ENCODE assay signal across 1 cellular context in genomic region chr17:2034806-2035548, GRCh38.
TF ChIP-seq lines count a peak whose summit lies in the region.

No MANE protein-coding gene starts in this region.

TF ChIP-seq in IMR-90, 13 proteins besides CTCF, POLR2A, EP300 and RAD21:
- no peak for TF ChIP-seq NFE2L2 (IDR thresholded peaks at IDR 0.05; ENCODE audit: low read depth, low read length)
- TF ChIP-seq BHLHE40 (IDR thresholded peaks at IDR 0.05; ENCODE audit: low read depth, low read length), result no peak
- TF ChIP-seq FOS (IDR thresholded peaks at IDR 0.05; ENCODE audit: low read depth, low read length), result no peak
- no peak for TF ChIP-seq CEBPB (IDR thresholded peaks at IDR 0.05; ENCODE audit: low read depth, low read length)
- TF ChIP-seq MXI1 (IDR thresholded peaks at IDR 0.05; ENCODE audit: borderline replicate concordance, low read depth, low read length), result no peak
- TF ChIP-seq CHD1 (IDR thresholded peaks at IDR 0.05; ENCODE audit: low read depth, low read length), result no peak
- TF ChIP-seq SMC3 (IDR thresholded peaks at IDR 0.05; ENCODE audit: low read depth, low read length), result no peak
- TF ChIP-seq MAFK (IDR thresholded peaks at IDR 0.05; ENCODE audit: low read depth, low read length), result no peak
TF ChIP-seq in IMR-90: peak in this region for 0.
